10 cellular contexts compared by ENCODE assay signal in genomic region chr11:43987384-43988039, GRCh38. TPM values are rescaled to one million over a fixed set of nuclear protein-coding genes. Genes with fewer than 3 reads are reported as not detected.
DNase-seq lines count a peak whose midpoint lies in the region; ATAC-seq and TF ChIP-seq lines count a peak whose summit lies in the region.
"Had no signal": no experiment of that assay in that cellular context is flagged by ENCODE, and none has a peak within 500 bp of the region (broad histone marks: within the 10 kb centered on the region; RNA-seq: fewer than 3 reads in every experiment).

No MANE protein-coding gene starts in this region.

- peaks cover 24% of the 10 kb centered on the region for H3K27me3 Mint-ChIP-seq in activated T-helper 17 cell treated with anti-CD3 and anti-CD28 coated beads, Interleukin-2, amount 50 U/mL, for 72 hours

- peak overlapping the region; percentile 57 for H3K27ac ChIP-seq in AG04450 (ENCODE audit: low read depth, low read length)
- H3K27ac ChIP-seq: C4-2B had no signal

- H3K4me1 Mint-ChIP-seq in activated T-helper 17 cell treated with anti-CD3 and anti-CD28 coated beads, Interleukin-2, amount 50 U/mL, for 72 hours = peaks cover under 1% of the 10 kb centered on the region

- H3K4me3 ChIP-seq in AG04450 (ENCODE audit: low read depth, low read length) = peak overlapping the region; percentile 13; the same call in 1 of the 2 replicates

- DNase-seq in AG04450 (ENCODE audit: low read depth, low spot score) (no peak), SW480 (ENCODE audit: low spot score) (peak; percentile 34), globus pallidus (ENCODE audit: low spot score) (peak; percentile 59), nucleus accumbens (lab: John Stamatoyannopoulos, UW) (peak in 40 of 56 donors; percentile 10 to 74 (median 40)), T-helper 1 cell (no peak), HPDE6-E6E7 (ENCODE audit: extremely low spot score) (no peak)
- DNase-seq: NCI-H1694 had no signal

- POLR2A ChIA-PET in AG04450 (lab: Yijun Ruan, JAX) = interaction anchor here (0.7 to 1.1 kb wide), 2 partner anchors 66 to 67 kb away, joined by 4 to 6 read pairs; no protein-coding TSS in a partner anchor

- CTCF ChIA-PET in AG04450 (lab: Charles Lee) = interaction anchor here (0.6 to 2.6 kb wide), 10 partner anchors 8 to 151 kb away, joined by 3 to 10 read pairs (median 4); partner anchors contain the start of gene ACCS

- peaks cover 10% of the 10 kb centered on the region for H3K27me3 ChIP-seq in AG04450 (ENCODE audit: control insufficient read depth, insufficient read depth, low read length)

- no peak for TF ChIP-seq CTCF in AG04450 (IDR thresholded peaks at IDR 0.05; ENCODE audit: low read depth, low read length)

- ATAC-seq in GM21529 (IDR thresholded peaks at IDR 0.05; ENCODE audit: unreplicated experiment) = no peak
- no peak for ATAC-seq in activated T-helper 17 cell treated with anti-CD3 and anti-CD28 coated beads, Interleukin-2, amount 50 U/mL, for 72 hours (replicated peaks)

- H3K4me3 Mint-ChIP-seq in activated T-helper 17 cell treated with anti-CD3 and anti-CD28 coated beads, Interleukin-2, amount 50 U/mL, for 72 hours = no peak overlapping the region

- no peaks in the 10 kb centered on the region for H3K9me3 ChIP-seq in AG04450 (ENCODE audit: control insufficient read depth, insufficient read depth, low read length)

- no peak overlapping the region for H3K27ac Mint-ChIP-seq in activated T-helper 17 cell treated with anti-CD3 and anti-CD28 coated beads, Interleukin-2, amount 50 U/mL, for 72 hours

- H3K36me3 Mint-ChIP-seq in activated T-helper 17 cell treated with anti-CD3 and anti-CD28 coated beads, Interleukin-2, amount 50 U/mL, for 72 hours (ENCODE audit: low read depth) = no peaks in the 10 kb centered on the region

- no peaks in the 10 kb centered on the region for H3K9me3 Mint-ChIP-seq in activated T-helper 17 cell treated with anti-CD3 and anti-CD28 coated beads, Interleukin-2, amount 50 U/mL, for 72 hours

RNA-seq across cellular contexts. Expression of gene C11orf96, which starts 45.1 kb away (rescaled TPM):
- polyA plus RNA-seq in AG04450 (2011; rRNA removed) = 0.87 and 1.2 TPM in 2 replicates
- polyA minus RNA-seq in AG04450 (2011; rRNA and poly(A)+ RNA removed) = 0.46 and 0.52 TPM in 2 replicates
- total RNA-seq in activated T-helper 17 cell treated with anti-CD3 and anti-CD28 coated beads, Interleukin-2, amount 50 U/mL, for 72 hours = under 1 TPM in 1 of 2 donors, not detected in 1; 0.26 TPM

Comparison
In these comparisons a context has a peak if more than half of its experiments do, and no peak if none do; other contexts are left out.
1. DNase-seq: peak in SW480 (single experiment), globus pallidus (single experiment) and nucleus accumbens (40 of 56); none in AG04450 (single experiment), T-helper 1 cell (0 of 5) and HPDE6-E6E7 (single experiment).